10 cellular contexts compared by ENCODE assay signal in the genomic region with DNA sequence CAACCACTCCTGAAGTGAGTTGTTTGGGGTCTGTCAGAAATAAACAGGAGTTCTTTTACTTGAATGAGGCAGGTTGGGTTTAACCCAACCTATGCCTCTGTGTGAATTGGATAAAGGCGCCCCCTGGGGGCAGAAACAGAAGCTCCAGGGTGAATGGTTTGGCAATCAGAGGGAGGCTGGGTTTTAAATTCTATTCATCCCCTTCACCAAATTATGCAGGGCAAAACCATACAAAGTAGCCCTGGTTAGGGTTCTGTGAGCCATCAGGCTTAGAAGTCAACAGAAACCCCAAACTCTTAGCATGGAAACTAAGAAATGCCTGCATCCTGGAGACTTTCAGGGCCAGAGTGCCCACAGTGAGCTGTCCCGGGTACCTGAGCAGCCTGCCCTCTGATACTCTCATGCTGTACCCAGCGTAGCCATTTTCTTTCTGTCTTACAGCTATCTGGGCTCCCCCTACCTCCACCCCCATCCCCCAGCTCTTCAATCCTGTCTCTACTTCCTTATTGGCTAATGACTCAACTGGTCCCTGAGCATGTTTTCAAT.
A peak's percentile ranks its signal among the peaks of the same experiment; 100 is the strongest.
DNase-seq lines count a peak whose midpoint lies in the region; ATAC-seq lines count a peak whose summit lies in the region.
"Had no signal": no experiment of that assay in that cellular context is flagged by ENCODE, and none has a peak within 500 bp of the region (broad histone marks: within the 10 kb centered on the region; RNA-seq: fewer than 3 reads in every experiment).

No MANE protein-coding gene starts in this region.

- H3K27ac Mint-ChIP-seq in activated naive CD4-positive, alpha-beta T cell treated with anti-CD3 and anti-CD28 coated beads, Interleukin-2, amount 50 U/mL, for 72 hours = no peak overlapping the region

- H3K9me3 Mint-ChIP-seq in activated naive CD4-positive, alpha-beta T cell treated with anti-CD3 and anti-CD28 coated beads, Interleukin-2, amount 50 U/mL, for 72 hours = no peaks in the 10 kb centered on the region

- DNase-seq in DMS53 (lab: John Stamatoyannopoulos, UW) (peak; percentile 55), DMS53 treated with DMSO at 0.1 percent for 48 hours (lab: John Stamatoyannopoulos, UW; ENCODE audit: unreplicated experiment) (no peak), SK-N-MC (ENCODE audit: low read depth, low spot score) (no peak), iPS DF 6.9 (ENCODE audit: low read depth, low spot score) (peak; percentile 27), 8988T (no peak)
- DNase-seq in activated naive CD4-positive, alpha-beta T cell treated with anti-CD3 and anti-CD28 coated beads, Interleukin-2, amount 50 U/mL, for 72 hours (ENCODE audit: low spot score in 2 of 2) = peak in 1 of 2 donors; percentile 75
- peak; percentile 60 to 71 for DNase-seq in stimulated activated CD4-positive, alpha-beta T cell treated with anti-CD3 and anti-CD28 coated beads, Interleukin-4, amount 100 ng/mL, for 4 hours

- H3K9me3 ChIP-seq in SK-N-MC (ENCODE audit: low read depth, low read length) = no peaks in the 10 kb centered on the region
- H3K9me3 ChIP-seq in iPS DF 6.9 (ENCODE audit: control insufficient read depth, insufficient read depth, low read length) = no peaks in the 10 kb centered on the region
- H3K9me3 ChIP-seq: BLaER1 had no signal

- ATAC-seq in HG02970 (IDR thresholded peaks at IDR 0.05; ENCODE audit: low FRiP score, unreplicated experiment) = peak; percentile 59
- peak; percentile 84 to 86 for ATAC-seq in activated naive CD4-positive, alpha-beta T cell treated with anti-CD3 and anti-CD28 coated beads, Interleukin-2, amount 50 U/mL, for 72 hours

- H3K27ac ChIP-seq in SK-N-MC (peak overlapping the region; percentile 80), iPS DF 6.9 (ENCODE audit: low read length) (no peak overlapping the region)
- H3K27ac ChIP-seq: BLaER1, epithelial cell of prostate had no signal

- H3K9ac ChIP-seq in SK-N-MC (ENCODE audit: insufficient read length) = no peak overlapping the region
- H3K9ac ChIP-seq: BLaER1 had no signal

- H3K4me1 ChIP-seq in iPS DF 6.9 (ENCODE audit: control insufficient read depth, insufficient read depth, low read length) = no peaks in the 10 kb centered on the region
- H3K4me1 ChIP-seq: BLaER1 had no signal

- H3K36me3 Mint-ChIP-seq in activated naive CD4-positive, alpha-beta T cell treated with anti-CD3 and anti-CD28 coated beads, Interleukin-2, amount 50 U/mL, for 72 hours = no peaks in the 10 kb centered on the region

- H3K4me3 ChIP-seq in SK-N-MC (peak overlapping the region; percentile 37), iPS DF 6.9 (ENCODE audit: low read length) (no peak overlapping the region)
- H3K4me3 ChIP-seq: BLaER1 had no signal

- WGBS in iPS DF 6.9 (ENCODE audit: insufficient coverage, insufficient read length) = no CpG with 5 or more reads among the region's 3 CpGs

- no peaks in the 10 kb centered on the region for H3K27me3 ChIP-seq in iPS DF 6.9 (ENCODE audit: control insufficient read depth, insufficient read depth, low read length)
- H3K27me3 ChIP-seq: BLaER1 had no signal

- H3K36me3 ChIP-seq in SK-N-MC (ENCODE audit: insufficient read depth, low read length) (no peaks in the 10 kb centered on the region), iPS DF 6.9 (ENCODE audit: control insufficient read depth, insufficient read depth, low read length) (no peaks in the 10 kb centered on the region)
- H3K36me3 ChIP-seq: BLaER1 had no signal

Comparison
In these comparisons a context has a peak if more than half of its experiments do, and no peak if none do; other contexts are left out.
1. DNase-seq: peak in DMS53 (single experiment), iPS DF 6.9 (single experiment) and stimulated activated CD4-positive, alpha-beta T cell treated with anti-CD3 and anti-CD28 coated beads, Interleukin-4, amount 100 ng/mL, for 4 hours (2 of 2); none in DMS53 treated with DMSO at 0.1 percent for 48 hours (single experiment), SK-N-MC (single experiment) and 8988T (single experiment).